27 cellular contexts compared by ENCODE assay signal in the genomic region with DNA sequence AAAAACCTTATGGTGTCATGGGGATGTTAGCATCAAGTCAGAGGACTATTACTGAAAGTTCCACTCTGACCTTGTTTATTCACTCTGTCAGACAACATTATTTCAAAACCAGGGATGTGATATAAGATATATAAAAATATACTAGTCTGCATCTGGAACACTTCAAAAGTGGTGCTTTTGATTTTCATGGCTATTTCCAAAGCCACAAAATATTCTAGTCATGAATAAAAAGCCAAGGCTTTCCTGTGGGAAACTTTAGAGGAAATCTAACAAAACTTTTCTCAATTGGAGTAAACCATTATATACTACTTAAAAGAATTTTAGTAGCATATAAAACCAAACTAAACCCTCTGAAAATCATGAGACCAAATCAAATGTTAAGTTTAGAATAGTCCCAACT.
"Had no signal": no experiment of that assay in that cellular context is flagged by ENCODE, and none has a peak within 500 bp of the region (broad histone marks: within the 10 kb centered on the region; RNA-seq: fewer than 3 reads in every experiment).

No MANE protein-coding gene starts in this region.

- H3K27ac ChIP-seq: neutrophil, ovary, parathyroid adenoma, psoas muscle, right lobe of liver, sigmoid colon, suprapubic skin, testis, tibial artery, transverse colon, upper lobe of right lung, uterus had no signal

- H3K9ac ChIP-seq: parathyroid adenoma had no signal

- H3K36me3 ChIP-seq: neutrophil, ovary, right lobe of liver, sigmoid colon, suprapubic skin, tibial artery, transverse colon, upper lobe of right lung, uterus had no signal

- H3K4me1 ChIP-seq: parathyroid adenoma, psoas muscle, right lobe of liver, sigmoid colon, suprapubic skin, testis, tibial artery, transverse colon, upper lobe of right lung, uterus had no signal

- H3K27me3 ChIP-seq: neutrophil, ovary, right lobe of liver, sigmoid colon, suprapubic skin, testis, tibial artery, transverse colon, uterus had no signal

- H3K9me3 ChIP-seq: neutrophil, ovary, psoas muscle, right lobe of liver, suprapubic skin, testis, tibial artery, transverse colon, upper lobe of right lung, uterus had no signal

- DNase-seq: naive thymus-derived CD8-positive, alpha-beta T cell; nephron progenitor cell; nucleus accumbens; ovary; posterior cingulate gyrus; psoas muscle; right cardiac atrium; right lobe of liver; sigmoid colon; small intestine; stimulated activated CD4-positive, alpha-beta T cell treated with anti-CD3 and anti-CD28 coated beads, Interleukin-15, amount 100 ng/mL, for 24 hours; stimulated activated CD4-positive, alpha-beta T cell treated with anti-CD3 and anti-CD28 coated beads, Interleukin-2, amount 100 ng/mL, for 24 hours; stimulated activated CD4-positive, alpha-beta T cell treated with anti-CD3 and anti-CD28 coated beads, Interleukin-2, amount 100 ng/mL, for 48 hours; stimulated activated CD4-positive, alpha-beta T cell treated with anti-CD3 and anti-CD28 coated beads, Interleukin-4, amount 100 ng/mL, for 24 hours; stimulated activated naive B cell treated with anti-CD40 and anti-IgM and Interleukin-4, amounts not matched to agents 10 μg/mL and 1 μg/mL and 100 μg/mL, for 72 hours; stimulated activated naive CD4-positive, alpha-beta T cell treated with Interleukin-2 at 50 U/mL for 16 hours; substantia nigra; testis; tibial artery; transverse colon; upper lobe of right lung; uterus had no signal

- ATAC-seq: naive thymus-derived CD8-positive, alpha-beta T cell; natural killer cell treated with Interleukin-12 subunit alpha and Interleukin-12 subunit beta and Interleukin-15 and Interleukin-18, amount 100 ng/mL, for 72 hours; psoas muscle; right cardiac atrium; right lobe of liver; stimulated activated effector memory CD8-positive, alpha-beta T cell treated with anti-CD3 and anti-CD28 coated beads, Interleukin-12 subunit alpha, Interleukin-12 subunit beta, amount 100 ng/mL, for 72 hours; stimulated activated naive B cell treated with anti-CD40 and anti-IgM and Interleukin-4, amounts not matched to agents 10 μg/mL and 1 μg/mL and 100 μg/mL, for 72 hours; upper lobe of right lung had no signal

- H3K4me3 ChIP-seq: ovary, psoas muscle, right lobe of liver, sigmoid colon, suprapubic skin, testis, tibial artery, transverse colon, upper lobe of right lung, uterus had no signal

- FAIRE-seq: small intestine had no signal
